23 cellular contexts compared by ENCODE assay signal in genomic region chr1:147272042-147272441, GRCh38. TPM values are rescaled to one million over a fixed set of nuclear protein-coding genes. Genes with fewer than 3 reads are reported as not detected.
"Had no signal": no experiment of that assay in that cellular context is flagged by ENCODE, and none has a peak within 500 bp of the region (broad histone marks: within the 10 kb centered on the region; RNA-seq: fewer than 3 reads in every experiment).

No MANE protein-coding gene starts in this region.

- H3K27ac Mint-ChIP-seq: activated CD4-positive, alpha-beta memory T cell treated with anti-CD3 and anti-CD28 coated beads for 36 hours; activated CD4-positive, alpha-beta T cell treated with anti-CD3 and anti-CD28 coated beads for 36 hours; activated naive CD8-positive, alpha-beta T cell; activated T-helper 1 cell treated with anti-CD3 and anti-CD28 coated beads, Interleukin-12 subunit alpha, Interleukin-12 subunit beta, Interleukin-2, Interleukin-4 antibody, amounts not matched to agents 30 ng/mL and 10 ng/mL and 1 ng/mL, durations not matched to agents 14 hours and 24 hours and 36 hours; effector memory CD8-positive, alpha-beta T cell; mesothelial cell of epicardium; nephron; T-helper 17 cell had no signal

- H3K9me3 Mint-ChIP-seq: activated CD4-positive, alpha-beta memory T cell treated with anti-CD3 and anti-CD28 coated beads for 36 hours; activated T-helper 1 cell treated with anti-CD3 and anti-CD28 coated beads, Interleukin-12 subunit alpha, Interleukin-12 subunit beta, Interleukin-2, Interleukin-4 antibody, amounts not matched to agents 30 ng/mL and 10 ng/mL and 1 ng/mL, durations not matched to agents 14 hours and 24 hours and 36 hours; effector memory CD8-positive, alpha-beta T cell; mesothelial cell of epicardium; nephron had no signal

- H3K9me3 ChIP-seq: spleen, tibial nerve, vagina had no signal

- H3K27me3 Mint-ChIP-seq: activated CD4-positive, alpha-beta memory T cell treated with anti-CD3 and anti-CD28 coated beads for 36 hours; activated CD4-positive, alpha-beta T cell treated with anti-CD3 and anti-CD28 coated beads for 36 hours; activated naive CD8-positive, alpha-beta T cell; effector memory CD8-positive, alpha-beta T cell; T-helper 17 cell had no signal

- H3K4me3 Mint-ChIP-seq: activated CD4-positive, alpha-beta memory T cell treated with anti-CD3 and anti-CD28 coated beads for 36 hours; activated CD4-positive, alpha-beta T cell treated with anti-CD3 and anti-CD28 coated beads for 36 hours; activated naive CD8-positive, alpha-beta T cell; activated T-helper 1 cell treated with anti-CD3 and anti-CD28 coated beads, Interleukin-12 subunit alpha, Interleukin-12 subunit beta, Interleukin-2, Interleukin-4 antibody, amounts not matched to agents 30 ng/mL and 10 ng/mL and 1 ng/mL, durations not matched to agents 14 hours and 24 hours and 36 hours; effector memory CD8-positive, alpha-beta T cell; mesothelial cell of epicardium; nephron; T-helper 17 cell had no signal

- H3K27ac ChIP-seq: cardiac muscle cell, spleen, vagina had no signal

- H3K4me3 ChIP-seq: cardiac muscle cell, lung, spleen, tibial nerve, vagina had no signal

- H3K27me3 ChIP-seq: cardiac muscle cell, spleen, tibial nerve, vagina had no signal

- DNase-seq: activated CD4-positive, alpha-beta memory T cell treated with anti-CD3 and anti-CD28 coated beads for 36 hours; activated CD4-positive, alpha-beta T cell treated with anti-CD3 and anti-CD28 coated beads for 36 hours; activated gamma-delta T cell treated with Interleukin-2 at 50 U/mL for 16 hours; activated T-cell treated with anti-CD3 and anti-CD28 coated beads for 4 hours; amniotic stem cell; effector memory CD8-positive, alpha-beta T cell; foreskin melanocyte; glutamatergic neuron; hippocampal formation; posterior cingulate gyrus; retina; spleen; stimulated activated naive CD4-positive, alpha-beta T cell; substantia nigra; T-helper 17 cell had no signal

- ATAC-seq: activated CD4-positive, alpha-beta T cell treated with anti-CD3 and anti-CD28 coated beads for 36 hours; effector memory CD8-positive, alpha-beta T cell; T-helper 17 cell had no signal

RNA-seq across cellular contexts. Expression of gene FMO5, which starts 46.9 kb away (rescaled TPM):
- total RNA-seq: activated T-helper 1 cell treated with anti-CD3 and anti-CD28 coated beads, Interleukin-12 subunit alpha, Interleukin-12 subunit beta, Interleukin-2, Interleukin-4 antibody, amounts not matched to agents 30 ng/mL and 10 ng/mL and 1 ng/mL, durations not matched to agents 14 hours and 24 hours and 36 hours had no signal
